In genomic region chr2:26724004-26724750, GRCh38 we compare ENCODE assay signal across 8 cellular contexts. TPM values are rescaled to one million over a fixed set of nuclear protein-coding genes. Genes with fewer than 3 reads are reported as not detected.
DNase-seq lines count a peak whose midpoint lies in the region; ATAC-seq, FAIRE-seq and TF ChIP-seq lines count a peak whose summit lies in the region.
"Had no signal": no experiment of that assay in that cellular context is flagged by ENCODE, and none has a peak within 500 bp of the region (broad histone marks: within the 10 kb centered on the region; RNA-seq: fewer than 3 reads in every experiment).

No MANE protein-coding gene starts in this region.

- in situ Hi-C loops in IMR-90 (cut with MboI; ENCODE audit: low sequenced_read_pairs) (no loop called here), HepG2 (cut with HindIII; ENCODE audit: extremely low pct_ligation_motif_present, low pct_unique_long_range_greater_than_20kb) (no loop called here)

- no peaks in the 10 kb centered on the region for H4K20me1 ChIP-seq in IMR-90 (ENCODE audit: insufficient read depth, low read length)
- no peaks in the 10 kb centered on the region for H4K20me1 ChIP-seq in HepG2 (ENCODE audit: insufficient read depth, low read length)

- peak overlapping the region; percentile 2 to 55; a peak in 2 of 4 replicates for H4K8ac ChIP-seq in IMR-90 (ENCODE audit: low read depth in 2 of 2, low read length in 2 of 2)

- BruUV-seq in IMR-90 (replicated peaks; lab: Mats Ljungman, UMichigan) (no TSS peak), HepG2 (replicated peaks; lab: Mats Ljungman, UMichigan) (no TSS peak)

- H3K4ac ChIP-seq in IMR-90 (ENCODE audit: low read depth, low read length) = peak overlapping the region; percentile 62

- no peak for TF ChIP-seq RAD21 in IMR-90 (IDR thresholded peaks at IDR 0.05; ENCODE audit: low read length)
- TF ChIP-seq RAD21 in HepG2 (CRISPR knock-in tag; IDR thresholded peaks at IDR 0.05) = no peak

- no peak overlapping the region; the same call in 1 of the 2 replicates for H3K18ac ChIP-seq in IMR-90 (ENCODE audit: low read depth, low read length)

- ATAC-seq in IMR-90 (ENCODE audit: low read depth) (peak; percentile 60), HepG2 (peak; percentile 10; the same call in 1 of the 3 replicates), GM18867 (IDR thresholded peaks at IDR 0.05; ENCODE audit: unreplicated experiment) (no peak), GM21367 (IDR thresholded peaks at IDR 0.05; ENCODE audit: unreplicated experiment) (no peak)

- CTCF ChIA-PET in IMR-90 (lab: Yijun Ruan, JAX) = no interaction called here
- CTCF ChIA-PET in HepG2 (lab: Yijun Ruan, JAX; ENCODE audit: low intra/inter-chr PET ratio, low total read pairs) = no interaction called here

- H3K27ac ChIP-seq in IMR-90 (ENCODE audit: insufficient read depth, low read length) = no peak overlapping the region; the same call in 1 of the 2 replicates
- H3K27ac ChIP-seq in HepG2 (ENCODE audit: extremely low read length, insufficient read depth, low read length) = no peak overlapping the region
- H3K27ac ChIP-seq in tibial nerve = peak overlapping the region; percentile 23 to 77 (median 63)

- intact Hi-C loops in IMR-90 (cut with micrococcal nuclease) (no loop called here), HepG2 (cut with micrococcal nuclease; ENCODE audit: unreplicated experiment) (loop anchor here (10.0 kb wide), 1 partner anchor 89 kb away; no protein-coding TSS in a partner anchor), head of caudate nucleus (cut with DNase I) (no loop called here)

- no peak for TF ChIP-seq EP300 in HepG2 (IDR thresholded peaks at IDR 0.05; ENCODE audit: low read depth in 2 of 2, low read length in 2 of 2)
- no peak for TF ChIP-seq EP300 in HepG2 (CRISPR knock-in tag; IDR thresholded peaks at IDR 0.05; ENCODE audit: borderline replicate concordance)
- TF ChIP-seq EP300 in tibial nerve (IDR thresholded peaks at IDR 0.05) = peak in 1 of 2 donors; percentile 66

- H4K5ac ChIP-seq in IMR-90 (ENCODE audit: low read depth, low read length) = peak overlapping the region; percentile 38; the same call in 1 of the 2 replicates

- peak overlapping the region; percentile 59; the same call in 1 of the 2 replicates for H3K23ac ChIP-seq in IMR-90 (ENCODE audit: low read depth, low read length)

- H3K9me3 ChIP-seq in IMR-90 (ENCODE audit: control insufficient read depth, insufficient read depth, low read length) (no peaks in the 10 kb centered on the region), HepG2 (ENCODE audit: low read length) (no peaks in the 10 kb centered on the region), tibial nerve (no peaks in the 10 kb centered on the region)

- no peak for TF ChIP-seq CTCF in IMR-90 (conservative IDR thresholded peaks at IDR 0.05; ENCODE audit: low read depth, low read length)
- no peak for TF ChIP-seq CTCF in HepG2 (CRISPR knock-in tag; IDR thresholded peaks at IDR 0.05)
- TF ChIP-seq CTCF in tibial nerve (IDR thresholded peaks at IDR 0.05) = no peak

- peaks cover 14% of the 10 kb centered on the region for H3K9me1 ChIP-seq in IMR-90 (ENCODE audit: insufficient read depth, low read length)

- H3K4me1 ChIP-seq in IMR-90 (ENCODE audit: control insufficient read depth, insufficient read depth, low read length) (peaks cover 15% of the 10 kb centered on the region), HepG2 (ENCODE audit: insufficient read depth, low read length) (peaks cover 48% of the 10 kb centered on the region), tibial nerve (peaks cover 0 to 45% (median 31%) of the 10 kb centered on the region in 4 donors)

- H3K36me3 ChIP-seq in IMR-90 (ENCODE audit: control insufficient read depth, insufficient read depth, low read length) (no peaks in the 10 kb centered on the region), HepG2 (replicated peaks in 1 of 2; ENCODE audit: control insufficient read depth in 1 of 2, insufficient read depth in 2 of 2, low read length in 2 of 2) (no peaks in the 10 kb centered on the region), tibial nerve (no peaks in the 10 kb centered on the region)

- WGBS in IMR-90 (ENCODE audit: extremely low coverage in 2 of 2, insufficient read length in 1 of 2), 2 experiments = 23% methylated on average over 2 of the region's 14 CpGs; no CpG with 5 or more reads in 1 of the 2 experiments
- WGBS in HepG2 (ENCODE audit: low lambda C conversion rate) = 21% methylated on average over 13 of the region's 14 CpGs
- 27 to 39% methylated on average over 9 to 14 of the region's 14 CpGs for WGBS in tibial nerve, 2 donors

- no peaks in the 10 kb centered on the region for H3K79me2 ChIP-seq in HepG2 (ENCODE audit: insufficient read depth, low read length)

- H3K27me3 ChIP-seq in IMR-90 (ENCODE audit: control insufficient read depth, insufficient read depth, low read length) (peaks cover 3% of the 10 kb centered on the region; the same call in 1 of the 2 replicates), HepG2 (ENCODE audit: control insufficient read depth in 1 of 2, insufficient read depth in 2 of 2, low read length in 2 of 2) (peaks cover 3 to 51% of the 10 kb centered on the region in 2 experiments; a peak in 4 of 5 replicates), tibial nerve (peaks cover 0 to 11% of the 10 kb centered on the region in 2 donors)

- H2BK15ac ChIP-seq in IMR-90 (ENCODE audit: low read depth, low read length) = no peak overlapping the region

- dilution Hi-C loops in IMR-90 (cut with HindIII; ENCODE audit: low sequenced_read_pairs, unreplicated experiment) = no loop called here

- H2BK5ac ChIP-seq in IMR-90 (ENCODE audit: low read depth, low read length, poor library complexity, severe bottlenecking) = peak overlapping the region; percentile 12

- H2BK20ac ChIP-seq in IMR-90 (ENCODE audit: low read depth, low read length) = 0 out of 2 replicates have a peak overlapping the region, but pooled peaks have one; percentile 8

- H3K79me1 ChIP-seq in IMR-90 (ENCODE audit: low read depth in 1 of 2, low read length in 2 of 2) = no peaks in the 10 kb centered on the region

- H3K4me3 ChIP-seq in IMR-90 (ENCODE audit: insufficient read depth, low read depth, low read length) = no peak overlapping the region
- peak overlapping the region in 1 of 3 experiments; percentile 1; a peak in 1 of 6 replicates for H3K4me3 ChIP-seq in HepG2 (replicated peaks in 1 of 3; ENCODE audit: insufficient read depth in 1 of 3, low read depth in 2 of 3, low read length in 3 of 3)
- H3K4me3 ChIP-seq in tibial nerve = no peak overlapping the region

- no peak overlapping the region for H3K4me2 ChIP-seq in IMR-90 (ENCODE audit: low read depth, low read length)
- peak overlapping the region; percentile 23; the same call in 1 of the 2 replicates for H3K4me2 ChIP-seq in HepG2 (ENCODE audit: low read depth, low read length)

- DNase-seq in IMR-90 (peak; percentile 80), brain pericyte (ENCODE audit: low read depth, low spot score) (peak; percentile 72), HepG2 (ENCODE audit: low spot score) (peak; percentile 36), tibial nerve (ENCODE audit: low spot score in 2 of 2) (peak in 1 of 2 donors; percentile 14), head of caudate nucleus (no peak)
- DNase-seq: activated CD4-positive, alpha-beta T cell treated with anti-CD3 and anti-CD28 coated beads, Interleukin-2, amount 50 U/mL, for 1 hour had no signal

- TF ChIP-seq POLR2A in IMR-90 (IDR thresholded peaks at IDR 0.05; ENCODE audit: low read depth, low read length) (no peak), HepG2 (IDR thresholded peaks at IDR 0.05; ENCODE audit: insufficient read depth in 1 of 2, low read depth in 2 of 2, low read length in 2 of 2) (no peak), tibial nerve (IDR thresholded peaks at IDR 0.05) (no peak)

- H2AK9ac ChIP-seq in IMR-90 (replicated peaks; ENCODE audit: low read depth, low read length, poor library complexity) = peak overlapping the region; percentile 4

- peak overlapping the region; percentile 67 for H2AFZ ChIP-seq in IMR-90 (replicated peaks; ENCODE audit: low read length, poor library complexity)
- no peak overlapping the region for H2AFZ ChIP-seq in HepG2 (ENCODE audit: low read length)

- POLR2A ChIA-PET in IMR-90 (lab: Charles Lee; ENCODE audit: unreplicated experiment) (interaction anchor here (0.6 kb wide), 1 partner anchor 43 kb away, joined by 3 read pairs; no protein-coding TSS in a partner anchor), HepG2 (lab: Yijun Ruan, JAX) (no interaction called here)

- H3K9ac ChIP-seq in IMR-90 (ENCODE audit: low read depth, low read length) = no peak overlapping the region
- no peak overlapping the region for H3K9ac ChIP-seq in HepG2 (ENCODE audit: insufficient read depth, low read depth, low read length)

- H4K91ac ChIP-seq in IMR-90 (ENCODE audit: insufficient read depth, low read depth, low read length) = peak overlapping the region; percentile 65; the same call in 1 of the 2 replicates

- no peak overlapping the region for H3K56ac ChIP-seq in IMR-90 (ENCODE audit: extremely low read depth, insufficient read depth, low read length)

- H2BK120ac ChIP-seq in IMR-90 (ENCODE audit: low read depth, low read length) = peak overlapping the region; percentile 11; the same call in 1 of the 2 replicates

- FAIRE-seq in HepG2 (lab: Jason Lieb, UNC) = no peak

- no peak overlapping the region; the same call in 1 of the 2 replicates for H3K14ac ChIP-seq in IMR-90 (replicated peaks; ENCODE audit: low read depth, low read length)

- H2AK5ac ChIP-seq in IMR-90 (ENCODE audit: low read depth, low read length) = peak overlapping the region; percentile 52; the same call in 1 of the 2 replicates

RNA-seq across cellular contexts. Expression of gene KCNK3, which starts 31.7 kb away (rescaled TPM):
- total RNA-seq in IMR-90 (2012; rRNA removed) (under 0.01 TPM in 2 replicates), HepG2 (2016; rRNA removed; fragmentation: Illumina TruSeq; extraction: Trizol) (not detected in 2 replicates), tibial nerve (1 to 10 TPM in 3 of 4 donors, under 1 TPM in 1; 0.84 to 6.9 (median 1.7) TPM)
- polyA plus RNA-seq in IMR-90 (2012; rRNA removed) (0.03 and 0.17 TPM in 2 replicates), HepG2 (2011; rRNA removed) (0.03 TPM in 1 of 2 replicates, not detected in the other)
- polyA plus RNA-seq in IMR-90 (2012; cell fraction: cytosol; rRNA removed) = 0.11 TPM in 1 of 2 replicates, not detected in the other
- polyA plus RNA-seq in IMR-90 (2012; cell fraction: nucleus; rRNA removed; ENCODE audit: low replicate concordance) = 0.07 TPM in 1 of 2 replicates, not detected in the other
- not detected in 2 replicates for total RNA-seq in HepG2 (2016; cell fraction: cytosol; rRNA removed; fragmentation: Illumina TruSeq; extraction: Trizol; ENCODE audit: low read depth)
- total RNA-seq in HepG2 (2016; cell fraction: insoluble cytoplasmic fraction; rRNA removed; fragmentation: Illumina TruSeq; extraction: Trizol) = not detected in 2 replicates
- not detected in 2 replicates for total RNA-seq in HepG2 (2016; cell fraction: membrane; rRNA removed; fragmentation: Illumina TruSeq; extraction: Trizol)
- total RNA-seq in HepG2 (2016; cell fraction: nucleus; rRNA removed; fragmentation: Illumina TruSeq; extraction: Trizol) = not detected in 2 replicates
- not detected in 2 replicates for polyA plus RNA-seq in HepG2 (2011; cell fraction: cytosol; rRNA removed)
- polyA plus RNA-seq in HepG2 (2011; cell fraction: nucleus; rRNA removed) = not detected in 2 replicates
- not detected in 2 replicates for polyA plus RNA-seq in HepG2 (2012)
- not detected in 2 replicates for polyA plus RNA-seq in HepG2 (2016; cell fraction: cytosol; fragmentation: Illumina TruSeq; extraction: Trizol; ENCODE audit: low read depth)
- not detected in 2 replicates for polyA plus RNA-seq in HepG2 (2016; cell fraction: insoluble cytoplasmic fraction; fragmentation: Illumina TruSeq; extraction: Trizol; ENCODE audit: low read depth)
- polyA plus RNA-seq in HepG2 (2016; cell fraction: membrane; fragmentation: Illumina TruSeq; extraction: Trizol; ENCODE audit: low read depth) = not detected in 2 replicates
- not detected in 2 replicates for polyA plus RNA-seq in HepG2 (2016; cell fraction: nucleus; fragmentation: Illumina TruSeq; extraction: Trizol; ENCODE audit: insufficient read depth, low read depth)
- polyA minus RNA-seq in HepG2 (2011; rRNA and poly(A)+ RNA removed; ENCODE audit: low replicate concordance) = 3.7 TPM in 1 of 2 replicates, not detected in the other
- polyA minus RNA-seq in HepG2 (2011; cell fraction: cytosol; rRNA and poly(A)+ RNA removed) = not detected in 2 replicates
- polyA minus RNA-seq in HepG2 (2011; cell fraction: nucleus; rRNA and poly(A)+ RNA removed) = not detected in 2 replicates

RNA-seq across cellular contexts. Expression of gene SLC35F6, which starts 39.9 kb away (rescaled TPM):
- 25.6 and 30.6 TPM in 2 replicates for total RNA-seq in IMR-90 (2012; rRNA removed)
- polyA plus RNA-seq in IMR-90 (2012; rRNA removed) = 19.1 and 19.4 TPM in 2 replicates
- polyA plus RNA-seq in IMR-90 (2012; cell fraction: cytosol; rRNA removed) = 12.7 and 22.8 TPM in 2 replicates
- 8.7 and 14.4 TPM in 2 replicates for polyA plus RNA-seq in IMR-90 (2012; cell fraction: nucleus; rRNA removed; ENCODE audit: low replicate concordance)
- total RNA-seq in HepG2 (2016; rRNA removed; fragmentation: Illumina TruSeq; extraction: Trizol) = 11.8 and 21.2 TPM in 2 replicates
- total RNA-seq in HepG2 (2016; cell fraction: cytosol; rRNA removed; fragmentation: Illumina TruSeq; extraction: Trizol; ENCODE audit: low read depth) = 3.5 and 3.7 TPM in 2 replicates
- 9.9 and 20.3 TPM in 2 replicates for total RNA-seq in HepG2 (2016; cell fraction: insoluble cytoplasmic fraction; rRNA removed; fragmentation: Illumina TruSeq; extraction: Trizol)
- total RNA-seq in HepG2 (2016; cell fraction: membrane; rRNA removed; fragmentation: Illumina TruSeq; extraction: Trizol) = 14.2 and 15.5 TPM in 2 replicates
- 19.3 and 24.0 TPM in 2 replicates for total RNA-seq in HepG2 (2016; cell fraction: nucleus; rRNA removed; fragmentation: Illumina TruSeq; extraction: Trizol)
- polyA plus RNA-seq in HepG2 (2011; rRNA removed) = 15.2 and 19.2 TPM in 2 replicates
- 16.7 and 16.8 TPM in 2 replicates for polyA plus RNA-seq in HepG2 (2011; cell fraction: cytosol; rRNA removed)
- 12.0 and 12.7 TPM in 2 replicates for polyA plus RNA-seq in HepG2 (2011; cell fraction: nucleus; rRNA removed)
- polyA plus RNA-seq in HepG2 (2012) = 7.1 and 9.5 TPM in 2 replicates
- 2.7 and 3.6 TPM in 2 replicates for polyA plus RNA-seq in HepG2 (2016; cell fraction: cytosol; fragmentation: Illumina TruSeq; extraction: Trizol; ENCODE audit: low read depth)
- polyA plus RNA-seq in HepG2 (2016; cell fraction: insoluble cytoplasmic fraction; fragmentation: Illumina TruSeq; extraction: Trizol; ENCODE audit: low read depth) = 7.6 and 11.6 TPM in 2 replicates
- polyA plus RNA-seq in HepG2 (2016; cell fraction: membrane; fragmentation: Illumina TruSeq; extraction: Trizol; ENCODE audit: low read depth) = 8.6 and 8.7 TPM in 2 replicates
- polyA plus RNA-seq in HepG2 (2016; cell fraction: nucleus; fragmentation: Illumina TruSeq; extraction: Trizol; ENCODE audit: insufficient read depth, low read depth) = 26.2 and 26.3 TPM in 2 replicates
- 75.6 and 115 TPM in 2 replicates for polyA minus RNA-seq in HepG2 (2011; rRNA and poly(A)+ RNA removed; ENCODE audit: low replicate concordance)
- 19.2 and 22.7 TPM in 2 replicates for polyA minus RNA-seq in HepG2 (2011; cell fraction: cytosol; rRNA and poly(A)+ RNA removed)
- 13.9 and 16.2 TPM in 2 replicates for polyA minus RNA-seq in HepG2 (2011; cell fraction: nucleus; rRNA and poly(A)+ RNA removed)
- total RNA-seq in tibial nerve = 10 to 100 TPM; 30.1 to 51.6 (median 43.3) TPM

Comparison
In these comparisons a context has a peak if more than half of its experiments do, and no peak if none do; other contexts are left out.
1. ATAC-seq: peak in IMR-90 (single experiment) and HepG2 (single experiment); none in GM18867 (single experiment) and GM21367 (single experiment).
2. DNase-seq: peak in IMR-90 (single experiment), brain pericyte (single experiment) and HepG2 (single experiment); none in head of caudate nucleus (0 of 42).
3. H3K27ac ChIP-seq: peak in tibial nerve (4 of 4); none in IMR-90 (single experiment) and HepG2 (single experiment).